22 cellular contexts compared by ENCODE assay signal in the genomic region with DNA sequence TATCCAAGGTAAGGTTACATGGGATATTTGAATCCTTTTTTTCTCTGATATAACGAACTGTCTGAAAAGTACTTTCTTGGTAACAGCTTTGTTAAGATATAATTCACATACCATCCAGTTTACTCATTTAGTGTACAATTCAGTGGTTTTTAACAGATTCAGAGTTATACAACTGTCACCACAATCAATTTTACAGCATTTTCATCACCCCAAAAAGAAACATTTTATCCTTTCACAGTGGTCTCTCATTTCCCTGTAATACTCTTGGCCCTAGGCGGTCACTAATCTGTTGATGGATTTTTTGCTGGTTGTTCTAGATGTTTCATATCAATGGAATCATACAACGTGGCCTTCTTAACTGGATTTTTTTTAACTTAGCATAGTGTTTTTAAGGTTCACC.
"Had no signal": no experiment of that assay in that cellular context is flagged by ENCODE, and none has a peak within 500 bp of the region (broad histone marks: within the 10 kb centered on the region; RNA-seq: fewer than 3 reads in every experiment).

No MANE protein-coding gene starts in this region.

- H3K9me3 ChIP-seq: esophagus muscularis mucosa, left ventricle myocardium inferior, lower lobe of right lung, ovary, tibial nerve, upper lobe of right lung, vagina had no signal

- H3K27ac Mint-ChIP-seq: dendritic cell treated with granulocyte-macrophage colony-stimulating factor and Interleukin-4, amounts not matched to agents 40 ng/mL and 50 ng/mL, for 4 days; effector memory CD8-positive, alpha-beta T cell; memory B cell; mesothelial cell of epicardium; stimulated activated effector memory CD8-positive, alpha-beta T cell treated with anti-CD3 and anti-CD28 coated beads, Interleukin-12 subunit alpha, Interleukin-12 subunit beta, amount 100 ng/mL, for 72 hours had no signal

- H3K27me3 Mint-ChIP-seq: dendritic cell treated with granulocyte-macrophage colony-stimulating factor and Interleukin-4, amounts not matched to agents 40 ng/mL and 50 ng/mL, for 4 days; effector memory CD8-positive, alpha-beta T cell; memory B cell had no signal

- H3K9me3 Mint-ChIP-seq: dendritic cell treated with granulocyte-macrophage colony-stimulating factor and Interleukin-4, amounts not matched to agents 40 ng/mL and 50 ng/mL, for 4 days; effector memory CD8-positive, alpha-beta T cell; natural killer cell; stimulated activated effector memory CD8-positive, alpha-beta T cell treated with anti-CD3 and anti-CD28 coated beads, Interleukin-12 subunit alpha, Interleukin-12 subunit beta, amount 100 ng/mL, for 72 hours had no signal

- H3K27me3 ChIP-seq: esophagus muscularis mucosa, foreskin keratinocyte, ovary, tibial nerve, upper lobe of right lung, vagina had no signal

- H3K27ac ChIP-seq: epithelial cell of prostate, esophagus muscularis mucosa, foreskin keratinocyte, left ventricle myocardium inferior, lower lobe of right lung, ovary, tibial nerve, upper lobe of right lung, vagina had no signal

- ATAC-seq: effector memory CD8-positive, alpha-beta T cell; foreskin keratinocyte; left cardiac atrium; lower lobe of right lung; natural killer cell; right cardiac atrium; stimulated activated effector memory CD8-positive, alpha-beta T cell treated with anti-CD3 and anti-CD28 coated beads, Interleukin-12 subunit alpha, Interleukin-12 subunit beta, amount 100 ng/mL, for 72 hours; stimulated activated naive CD8-positive, alpha-beta T cell treated with anti-CD3 and anti-CD28 coated beads, Interleukin-15, Interleukin-2, amounts not matched to agents 100 U/mL and 50 U/mL, for 24 hours; upper lobe of right lung had no signal

- H3K4me3 Mint-ChIP-seq: dendritic cell treated with granulocyte-macrophage colony-stimulating factor and Interleukin-4, amounts not matched to agents 40 ng/mL and 50 ng/mL, for 4 days; effector memory CD8-positive, alpha-beta T cell; memory B cell; mesothelial cell of epicardium; natural killer cell; neural crest cell; stimulated activated effector memory CD8-positive, alpha-beta T cell treated with anti-CD3 and anti-CD28 coated beads, Interleukin-12 subunit alpha, Interleukin-12 subunit beta, amount 100 ng/mL, for 72 hours had no signal

- DNase-seq: effector memory CD8-positive, alpha-beta T cell; foreskin keratinocyte; kidney; left cardiac atrium; left ventricle myocardium inferior; lower lobe of right lung; natural killer cell; ovary; right cardiac atrium; stimulated activated CD4-positive, alpha-beta T cell treated with anti-CD3 and anti-CD28 coated beads, Interleukin-4, amount 100 ng/mL, for 1 hour; stimulated activated CD8-positive, alpha-beta memory T cell treated with anti-CD3 and anti-CD28 coated beads, Interleukin-4, amount 100 ng/mL, for 48 hours; stimulated activated naive CD8-positive, alpha-beta T cell treated with anti-CD3 and anti-CD28 coated beads, Interleukin-15, Interleukin-2, amounts not matched to agents 100 U/mL and 50 U/mL, for 24 hours; upper lobe of right lung had no signal

- H3K36me3 ChIP-seq: ovary had no signal

- H3K4me1 Mint-ChIP-seq: mesothelial cell of epicardium, neural crest cell had no signal

- H3K4me3 ChIP-seq: esophagus muscularis mucosa, left ventricle myocardium inferior, lower lobe of right lung, ovary, tibial nerve, upper lobe of right lung, vagina had no signal

- H3K4me1 ChIP-seq: esophagus muscularis mucosa, left ventricle myocardium inferior, lower lobe of right lung, tibial nerve, upper lobe of right lung, vagina had no signal
